Comparison of ENCODE assay signal across 8 cellular contexts in genomic region chr17:8176998-8177731, GRCh38. TPM values are rescaled to one million over a fixed set of nuclear protein-coding genes. Genes with fewer than 3 reads are reported as not detected.
A peak's percentile ranks its signal among the peaks of the same experiment; 100 is the strongest.
DNase-seq lines count a peak whose midpoint lies in the region; ATAC-seq and TF ChIP-seq lines count a peak whose summit lies in the region.

No MANE protein-coding gene starts in this region.

- POLR2A ChIA-PET in naive thymus-derived CD4-positive, alpha-beta T cell (lab: Charles Lee) = interaction anchor here (0.6 to 25.9 kb wide), 13 partner anchors 9 to 1040 kb away, joined by 3 to 820 read pairs (median 8); partner anchors contain the start of genes BORCS6, CTC1, HES7 and PER1

- peak overlapping the region; percentile 29; the same call in 1 of the 2 replicates for H3K4me2 ChIP-seq in KMS-11

- no peak overlapping the region for H3K27ac ChIP-seq in KMS-11
- H3K27ac ChIP-seq in cingulate gyrus (ENCODE audit: low read depth, low read length) = peak overlapping the region; percentile 79
- H3K27ac ChIP-seq in naive thymus-derived CD4-positive, alpha-beta T cell (ENCODE audit: low read depth, low read length) = peak overlapping the region; percentile 87

- H3K36me3 Mint-ChIP-seq in naive thymus-derived CD4-positive, alpha-beta T cell = peaks cover 0 to 1% (median 0%) of the 10 kb centered on the region in 5 donors

- peaks cover 0 to 11% (median 0%) of the 10 kb centered on the region in 5 donors for H3K27me3 Mint-ChIP-seq in naive thymus-derived CD4-positive, alpha-beta T cell

- peak overlapping the region; percentile 18; the same call in 1 of the 2 replicates for H3K9ac ChIP-seq in KMS-11

- TF ChIP-seq CTCF in AG10803 (conservative IDR thresholded peaks at IDR 0.05; ENCODE audit: low read length) = no peak
- no peak for TF ChIP-seq CTCF in KMS-11 (conservative IDR thresholded peaks at IDR 0.05; ENCODE audit: low read depth, low read length)

- CTCF ChIA-PET in naive thymus-derived CD4-positive, alpha-beta T cell (lab: Charles Lee) = interaction anchor here (1.0 to 1.4 kb wide), 2 partner anchors 16 to 104 kb away, joined by 3 read pairs; no protein-coding TSS in a partner anchor

- peaks cover 31 to 61% (median 58%) of the 10 kb centered on the region in 7 donors for H3K4me1 Mint-ChIP-seq in naive thymus-derived CD4-positive, alpha-beta T cell

- H3K9me3 Mint-ChIP-seq in naive thymus-derived CD4-positive, alpha-beta T cell = peaks cover 0 to 5% (median 0%) of the 10 kb centered on the region in 11 donors

- no peaks in the 10 kb centered on the region for H3K36me3 ChIP-seq in KMS-11 (ENCODE audit: insufficient read depth)
- no peaks in the 10 kb centered on the region for H3K36me3 ChIP-seq in naive thymus-derived CD4-positive, alpha-beta T cell (ENCODE audit: control insufficient read depth in 2 of 3, insufficient read depth in 3 of 3, low read length in 3 of 3)

- H3K9me3 ChIP-seq in naive thymus-derived CD4-positive, alpha-beta T cell (ENCODE audit: control insufficient read depth in 2 of 3, low read length in 3 of 3) = no peaks in the 10 kb centered on the region

- H4K20me1 ChIP-seq in KMS-11 (ENCODE audit: insufficient read depth) = no peaks in the 10 kb centered on the region

- intact Hi-C loops in naive thymus-derived CD4-positive, alpha-beta T cell (cut with micrococcal nuclease) = loop anchor here in 1 of 2 donors (1.0 kb wide), 1 partner anchor 9 kb away; no protein-coding TSS in a partner anchor

- H3K79me2 ChIP-seq in KMS-11 (ENCODE audit: insufficient read depth, low read depth) = no peaks in the 10 kb centered on the region

- no peak for ATAC-seq in naive thymus-derived CD4-positive, alpha-beta T cell
- ATAC-seq in GM19324 (IDR thresholded peaks at IDR 0.05; ENCODE audit: low FRiP score, unreplicated experiment) (no peak), HG03354 (IDR thresholded peaks at IDR 0.05; ENCODE audit: poor library complexity, severe bottlenecking, unreplicated experiment) (no peak)

- H3K4me3 ChIP-seq in AG10803 (ENCODE audit: low read length) (peak overlapping the region; percentile 78), KMS-11 (IDR thresholded peaks at IDR 0.05; ENCODE audit: insufficient read depth, low read depth, low read length) (no peak overlapping the region)
- H3K4me3 ChIP-seq in naive thymus-derived CD4-positive, alpha-beta T cell (ENCODE audit: low read length) = peak overlapping the region; percentile 78

- H3K4me1 ChIP-seq in KMS-11 (ENCODE audit: low read depth, poor library complexity, severe bottlenecking) = no peaks in the 10 kb centered on the region
- H3K4me1 ChIP-seq in naive thymus-derived CD4-positive, alpha-beta T cell (ENCODE audit: control insufficient read depth in 2 of 2, insufficient read depth in 2 of 2, low read length in 2 of 2) = peaks cover 26 to 39% of the 10 kb centered on the region in 2 donors

- DNase-seq in AG10803 (ENCODE audit: low read depth) (no peak), D341Med (ENCODE audit: low spot score) (no peak)
- DNase-seq in naive thymus-derived CD4-positive, alpha-beta T cell = no peak
- DNase-seq in effector CD4-positive, alpha-beta T cell = no peak

- peak overlapping the region; percentile 30 to 100 (median 97) for H3K27ac Mint-ChIP-seq in naive thymus-derived CD4-positive, alpha-beta T cell

- H3K27me3 ChIP-seq in KMS-11 (ENCODE audit: insufficient read depth, low read depth) = no peaks in the 10 kb centered on the region
- H3K27me3 ChIP-seq in naive thymus-derived CD4-positive, alpha-beta T cell (ENCODE audit: control insufficient read depth in 2 of 2, insufficient read depth in 2 of 2, low read length in 2 of 2) = no peaks in the 10 kb centered on the region

- peak overlapping the region; percentile 47; the same call in 1 of the 2 replicates for H2AFZ ChIP-seq in KMS-11 (ENCODE audit: low read depth)

- peak overlapping the region; percentile 86 to 96 (median 92) for H3K4me3 Mint-ChIP-seq in naive thymus-derived CD4-positive, alpha-beta T cell

RNA-seq across cellular contexts. Expression of gene TMEM107, which starts 1.0 kb away (rescaled TPM):
- total RNA-seq in naive thymus-derived CD4-positive, alpha-beta T cell = 10 to 100 TPM; 23.1 to 49.7 (median 26.5) TPM
- polyA plus RNA-seq in naive thymus-derived CD4-positive, alpha-beta T cell = 10 to 100 TPM; 40.4 to 45.9 TPM

RNA-seq across cellular contexts. Expression of gene BORCS6, which starts 12.8 kb away (rescaled TPM):
- total RNA-seq in naive thymus-derived CD4-positive, alpha-beta T cell = 10 to 100 TPM in 3 of 5 experiments, 1 to 10 TPM in 2; 5.4 to 16.1 (median 13.4) TPM
- 10 to 100 TPM; 16.7 to 23.7 TPM for polyA plus RNA-seq in naive thymus-derived CD4-positive, alpha-beta T cell

RNA-seq across cellular contexts. Expression of gene VAMP2, which starts 14.4 kb away (rescaled TPM):
- total RNA-seq in naive thymus-derived CD4-positive, alpha-beta T cell = 100 to 1,000 TPM in 4 of 5 experiments, 10 to 100 TPM in 1; 87.1 to 256 (median 210) TPM
- polyA plus RNA-seq in naive thymus-derived CD4-positive, alpha-beta T cell = 10 to 100 TPM; 75.0 to 75.1 TPM

RNA-seq across cellular contexts. Expression of gene PER1, which starts 25.0 kb away (rescaled TPM):
- 1,000 to 10,000 TPM in 2 of 5 experiments, 10 to 100 TPM in 3; 40.1 to 1,786 (median 95.0) TPM for total RNA-seq in naive thymus-derived CD4-positive, alpha-beta T cell
- 10 to 100 TPM in 1 of 2 donors, 1 to 10 TPM in 1; 7.9 to 12.1 TPM for polyA plus RNA-seq in naive thymus-derived CD4-positive, alpha-beta T cell

RNA-seq across cellular contexts. Expression of gene AURKB, which starts 33.2 kb away (rescaled TPM):
- 10 to 100 TPM in 1 of 5 experiments, 1 to 10 TPM in 4; 1.1 to 97.7 (median 1.3) TPM for total RNA-seq in naive thymus-derived CD4-positive, alpha-beta T cell
- not detected for polyA plus RNA-seq in naive thymus-derived CD4-positive, alpha-beta T cell
